ENCODE assay signal across 1 cellular context in genomic region chr1:111346089-111346885, GRCh38.
TF ChIP-seq lines count a peak whose summit lies in the region.

No MANE protein-coding gene starts in this region.

TF ChIP-seq in GM12878, 131 proteins besides CTCF, POLR2A, EP300 and RAD21 (continued from another document):
- TF ChIP-seq BHLHE40 (IDR thresholded peaks at IDR 0.05; ENCODE audit: borderline replicate concordance in 1 of 2, low read depth in 2 of 2, low read length in 1 of 2), result peak; percentile 97 to 98
- TF ChIP-seq MYB (IDR thresholded peaks at IDR 0.05; ENCODE audit: borderline replicate concordance, low read depth, low read length), result no peak
- no peak for TF ChIP-seq SREBF2 (IDR thresholded peaks at IDR 0.05; ENCODE audit: low read length)
- peak; percentile 90 for TF ChIP-seq TCF3 (IDR thresholded peaks at IDR 0.05; ENCODE audit: borderline replicate concordance, insufficient read depth, low read depth, low read length)
- peak; percentile 76; the same call in 1 of the 2 replicates for TF ChIP-seq MXI1 (IDR thresholded peaks at IDR 0.05; ENCODE audit: low read depth, low read length)
- peak; percentile 97 for TF ChIP-seq BMI1 (IDR thresholded peaks at IDR 0.05; ENCODE audit: borderline replicate concordance)
- TF ChIP-seq ZBTB4 (CRISPR knock-in tag; IDR thresholded peaks at IDR 0.05), result no peak
- no peak for TF ChIP-seq PAX5 (IDR thresholded peaks at IDR 0.05; ENCODE audit: borderline replicate concordance, low read depth, low read length)
- TF ChIP-seq MEF2A (IDR thresholded peaks at IDR 0.05; ENCODE audit: insufficient read depth, low read depth, low read length), result no peak
- peak; percentile 78 for TF ChIP-seq PBX3 (IDR thresholded peaks at IDR 0.05; ENCODE audit: insufficient replicate concordance, low read depth, low read length)
- TF ChIP-seq ATF2 (IDR thresholded peaks at IDR 0.05; ENCODE audit: low read length), result no peak
- no peak for TF ChIP-seq CBX3 (IDR thresholded peaks at IDR 0.05; ENCODE audit: borderline replicate concordance, low read depth)
- TF ChIP-seq ELK1 (IDR thresholded peaks at IDR 0.05; ENCODE audit: low read depth, low read length), result peak; percentile 27; the same call in 1 of the 2 replicates
- TF ChIP-seq YBX1 (IDR thresholded peaks at IDR 0.05), result no peak
- TF ChIP-seq GATAD2B (conservative IDR thresholded peaks at IDR 0.05; ENCODE audit: low read depth), result 0 out of 2 replicates have a peak, but pooled peaks have one; percentile 40
- TF ChIP-seq RELB (IDR thresholded peaks at IDR 0.05; ENCODE audit: low read depth), result 0 out of 2 replicates have a peak, but pooled peaks have one; percentile 44
- no peak for TF ChIP-seq E2F8 (IDR thresholded peaks at IDR 0.05; ENCODE audit: low read depth, partially characterized antibody)
